26 cellular contexts compared by ENCODE assay signal in genomic region chr9:18428621-18429020, GRCh38. TPM values are rescaled to one million over a fixed set of nuclear protein-coding genes. Genes with fewer than 3 reads are reported as not detected.
A peak's percentile ranks its signal among the peaks of the same experiment; 100 is the strongest.
DNase-seq lines count a peak whose midpoint lies in the region; ATAC-seq, FAIRE-seq and TF ChIP-seq lines count a peak whose summit lies in the region.
"Had no signal": no experiment of that assay in that cellular context is flagged by ENCODE, and none has a peak within 500 bp of the region (broad histone marks: within the 10 kb centered on the region; RNA-seq: fewer than 3 reads in every experiment).

No MANE protein-coding gene starts in this region.

- H3K4me3 Mint-ChIP-seq in mesothelial cell of epicardium: no peak overlapping the region
- H3K4me3 Mint-ChIP-seq: H9, HFFc6 had no signal

- no peaks in the 10 kb centered on the region for H3K9me3 Mint-ChIP-seq in mesothelial cell of epicardium
- H3K9me3 Mint-ChIP-seq: H9, HFFc6 had no signal

- no peak for ATAC-seq in upper lobe of right lung
- ATAC-seq: GM12878 had no signal

- H3K36me3 ChIP-seq in adipocyte (ENCODE audit: control insufficient read depth, insufficient read depth, low read length, severe bottlenecking): no peaks in the 10 kb centered on the region
- no peaks in the 10 kb centered on the region for H3K36me3 ChIP-seq in stomach
- no peaks in the 10 kb centered on the region for H3K36me3 ChIP-seq in upper lobe of right lung
- H3K36me3 ChIP-seq: BE2C had no signal

- peak; percentile 43 for FAIRE-seq in H54 (lab: Jason Lieb, UNC)
- FAIRE-seq: G401.6, GM12878 had no signal

- H3K4me3 ChIP-seq in AG10803 (ENCODE audit: low read length) (no peak overlapping the region), adipocyte (ENCODE audit: low read length) (peak overlapping the region; percentile 27), stomach (no peak overlapping the region), upper lobe of right lung (no peak overlapping the region)
- H3K4me3 ChIP-seq: GM12878 had no signal

- intact Hi-C loops in stomach (cut with DNase I; ENCODE audit: low total_unique reads) (no loop called here), upper lobe of right lung (cut with DNase I) (no loop called here)

- TF ChIP-seq EP300 in stomach (IDR thresholded peaks at IDR 0.05): no peak

- no peak for TF ChIP-seq CTCF in AG10803 (conservative IDR thresholded peaks at IDR 0.05; ENCODE audit: low read length)
- TF ChIP-seq CTCF in mesothelial cell of epicardium (IDR thresholded peaks at IDR 0.05; ENCODE audit: unreplicated experiment): no peak
- TF ChIP-seq CTCF in stomach (IDR thresholded peaks at IDR 0.05): no peak
- no peak for TF ChIP-seq CTCF in upper lobe of right lung (IDR thresholded peaks at IDR 0.05)

- peak overlapping the region; percentile 33 for H3K27ac Mint-ChIP-seq in mesothelial cell of epicardium
- H3K27ac Mint-ChIP-seq: H9, HFFc6 had no signal

- H3K27me3 ChIP-seq in adipocyte (replicated peaks; ENCODE audit: control insufficient read depth, insufficient read depth, low read length): no peaks in the 10 kb centered on the region
- no peaks in the 10 kb centered on the region for H3K27me3 ChIP-seq in stomach
- H3K27me3 ChIP-seq in upper lobe of right lung: no peaks in the 10 kb centered on the region
- H3K27me3 ChIP-seq: BE2C had no signal

- H3K27ac ChIP-seq in stomach (no peak overlapping the region), upper lobe of right lung (no peak overlapping the region)
- H3K27ac ChIP-seq: 22Rv1, KMS-11, RWPE1 had no signal

- H3K9ac ChIP-seq in adipocyte (ENCODE audit: low read length): no peak overlapping the region
- H3K9ac ChIP-seq: KMS-11 had no signal

- DNase-seq in AG10803 (ENCODE audit: low read depth) (peak; percentile 34), H54 (ENCODE audit: insufficient read length, low spot score) (no peak), adipocyte (ENCODE audit: low read depth) (no peak), mesothelial cell of epicardium (ENCODE audit: low spot score in 2 of 2, unreplicated experiment in 2 of 2) (no peak), H4 (ENCODE audit: low spot score) (no peak), stomach (no peak), upper lobe of right lung (no peak)
- no peak for DNase-seq in stimulated activated CD4-positive, alpha-beta T cell treated with anti-CD3 and anti-CD28 coated beads, Interleukin-15, amount 100 ng/mL, for 24 hours
- DNase-seq: BE2C, DMS153, DND-41, H9, HFFc6, NCI-H1048, NCI-H1417, NCI-H1694, NCI-H2029 treated with DMSO at 0.1 percent for 48 hours, NCI-H2227 treated with DMSO at 0.1 percent for 48 hours, NCI-H526 treated with DMSO at 0.1 percent for 48 hours, SHP77 had no signal

- H3K27me3 Mint-ChIP-seq in mesothelial cell of epicardium (ENCODE audit: low read depth): no peaks in the 10 kb centered on the region

- H3K4me1 ChIP-seq in adipocyte (ENCODE audit: control insufficient read depth, insufficient read depth, low read length) (peaks cover 30% of the 10 kb centered on the region), stomach (no peaks in the 10 kb centered on the region), upper lobe of right lung (no peaks in the 10 kb centered on the region)
- H3K4me1 ChIP-seq: BE2C had no signal

- no peaks in the 10 kb centered on the region for H3K36me3 Mint-ChIP-seq in mesothelial cell of epicardium

- H3K4me1 Mint-ChIP-seq in mesothelial cell of epicardium: peaks cover 44% of the 10 kb centered on the region
- H3K4me1 Mint-ChIP-seq: H9 had no signal

- H3K9me3 ChIP-seq in adipocyte (ENCODE audit: control insufficient read depth, low read length): no peaks in the 10 kb centered on the region
- H3K9me3 ChIP-seq in stomach: no peaks in the 10 kb centered on the region
- no peaks in the 10 kb centered on the region for H3K9me3 ChIP-seq in upper lobe of right lung
- H3K9me3 ChIP-seq: BE2C had no signal

- TF ChIP-seq POLR2A in H54 (IDR thresholded peaks at IDR 0.05; ENCODE audit: low read depth, low read length) (no peak), stomach (IDR thresholded peaks at IDR 0.05) (no peak)

- 83 to 97% (median 91%) methylated on average over 3 of the region's 3 CpGs for WGBS in stomach, 5 donors

RNA-seq across cellular contexts. Expression of gene ADAMTSL1, which starts 45.3 kb away (rescaled TPM):
- total RNA-seq in mesothelial cell of epicardium (44.1 to 48.0 TPM (median 45.2 TPM) in 3 replicates), stomach (10 to 100 TPM in 4 of 5 donors, 1 to 10 TPM in 1; 2.7 to 98.8 (median 15.2) TPM), upper lobe of right lung (7.3 TPM)
- 11.7 and 25.5 TPM in 2 replicates for total RNA-seq in H4 (2014; rRNA removed; shearing (Covaris generic))
- 1 to 10 TPM; 1.1 to 5.8 (median 1.9) TPM for polyA plus RNA-seq in stomach
- total RNA-seq: SK-MEL-5 had no signal
